In genomic region chr2:164599954-164600589, GRCh38 we compare ENCODE assay signal across 9 cellular contexts. TPM values are rescaled to one million over a fixed set of nuclear protein-coding genes. Genes with fewer than 3 reads are reported as not detected.
DNase-seq lines count a peak whose midpoint lies in the region; ATAC-seq and TF ChIP-seq lines count a peak whose summit lies in the region.
"Had no signal": no experiment of that assay in that cellular context is flagged by ENCODE, and none has a peak within 500 bp of the region (broad histone marks: within the 10 kb centered on the region; RNA-seq: fewer than 3 reads in every experiment).

No MANE protein-coding gene starts in this region.

- DNase-seq in NCI-H2081 treated with DMSO at 0.1 percent for 48 hours (lab: John Stamatoyannopoulos, UW) (peak; percentile 17), WTC11 (ENCODE audit: low spot score) (peak; percentile 26), left ventricle myocardium inferior (no peak), testis (peak; percentile 82)
- DNase-seq in activated naive CD4-positive, alpha-beta T cell (lab: John Stamatoyannopoulos, UW), result no peak

- no peak for TF ChIP-seq POLR2A in testis (IDR thresholded peaks at IDR 0.05)

- H3K27me3 Mint-ChIP-seq in WTC11 (ENCODE audit: low read depth), result no peaks in the 10 kb centered on the region

- no peak overlapping the region for H3K4me3 ChIP-seq in left ventricle myocardium inferior
- no peak overlapping the region for H3K4me3 ChIP-seq in testis

- ATAC-seq in GM19023 (IDR thresholded peaks at IDR 0.05; ENCODE audit: unreplicated experiment) (peak; percentile 98), HG03095 (IDR thresholded peaks at IDR 0.05; ENCODE audit: unreplicated experiment) (peak; percentile 99), WTC11 (peak; percentile 96)

- H3K27ac ChIP-seq in C4-2B, result no peak overlapping the region
- H3K27ac ChIP-seq in left ventricle myocardium inferior (replicated peaks), result peak overlapping the region; percentile 7
- no peak overlapping the region for H3K27ac ChIP-seq in testis

- CTCF ChIA-PET in WTC11 (lab: Charles Lee), result interaction anchor here (0.6 to 1.8 kb wide), 13 partner anchors 10 to 694 kb away, joined by 3 to 17 read pairs (median 5); partner anchors contain the start of gene GRB14

- H3K27me3 ChIP-seq in left ventricle myocardium inferior (ENCODE audit: low read depth), result no peaks in the 10 kb centered on the region
- H3K27me3 ChIP-seq in testis, result no peaks in the 10 kb centered on the region

- 0 out of 2 replicates have a peak, but pooled peaks cover 4% of the 10 kb centered on the region for H3K4me1 Mint-ChIP-seq in WTC11

- H3K4me1 ChIP-seq in left ventricle myocardium inferior, result peaks cover 42% of the 10 kb centered on the region
- peaks cover 21% of the 10 kb centered on the region for H3K4me1 ChIP-seq in testis

- intact Hi-C loops in left ventricle myocardium inferior (cut with micrococcal nuclease), result no loop called here
- intact Hi-C loops in testis (cut with DNase I; ENCODE audit: low total_unique reads), result no loop called here

- no peak overlapping the region for H3K27ac Mint-ChIP-seq in WTC11
- H3K27ac Mint-ChIP-seq: T-helper 1 cell treated with Interleukin-12 subunit alpha and Interleukin-12 subunit beta and Interleukin-4 antibody, amounts not matched to agents 30 μg/mL and 1 μg/mL, for 36 hours had no signal

- H3K9me3 ChIP-seq in left ventricle myocardium inferior (replicated peaks), result no peaks in the 10 kb centered on the region
- no peaks in the 10 kb centered on the region for H3K9me3 ChIP-seq in testis

- 65 to 68% methylated on average over 3 of the region's 3 CpGs for WGBS in testis, 2 donors

- no peaks in the 10 kb centered on the region for H3K9me3 Mint-ChIP-seq in WTC11
- H3K9me3 Mint-ChIP-seq: T-helper 1 cell treated with Interleukin-12 subunit alpha and Interleukin-12 subunit beta and Interleukin-4 antibody, amounts not matched to agents 30 μg/mL and 1 μg/mL, for 36 hours had no signal

- H3K4me3 Mint-ChIP-seq in WTC11, result no peak overlapping the region
- H3K4me3 Mint-ChIP-seq: T-helper 1 cell treated with Interleukin-12 subunit alpha and Interleukin-12 subunit beta and Interleukin-4 antibody, amounts not matched to agents 30 μg/mL and 1 μg/mL, for 36 hours had no signal

- H3K36me3 ChIP-seq in left ventricle myocardium inferior, result no peaks in the 10 kb centered on the region
- no peaks in the 10 kb centered on the region for H3K36me3 ChIP-seq in testis (ENCODE audit: low read depth, missing control alignments)

- POLR2A ChIA-PET in WTC11 (lab: Charles Lee), result no interaction called here

- no peaks in the 10 kb centered on the region for H3K36me3 Mint-ChIP-seq in WTC11

- TF ChIP-seq CTCF in C4-2B (conservative IDR thresholded peaks at IDR 0.05), result peak; percentile 90
- TF ChIP-seq CTCF in WTC11 (IDR thresholded peaks at IDR 0.05), result peak; percentile 39; the same call in 1 of the 2 replicates
- peak; percentile 77 for TF ChIP-seq CTCF in left ventricle myocardium inferior (IDR thresholded peaks at IDR 0.05; ENCODE audit: borderline replicate concordance)
- TF ChIP-seq CTCF in testis (IDR thresholded peaks at IDR 0.05), result peak; percentile 60 to 86 (median 75)

TF ChIP-seq in WTC11, 78 proteins besides CTCF, POLR2A, EP300 and RAD21:
- TF ChIP-seq ZNF512 (CRISPR knock-in tag; IDR thresholded peaks at IDR 0.05; ENCODE audit: borderline replicate concordance), result no peak
- TF ChIP-seq GTF2I (CRISPR knock-in tag; conservative IDR thresholded peaks at IDR 0.05), result no peak
- no peak for TF ChIP-seq E2F5 (CRISPR knock-in tag; IDR thresholded peaks at IDR 0.05)
- no peak for TF ChIP-seq NR2C2 (CRISPR knock-in tag; IDR thresholded peaks at IDR 0.05)
- TF ChIP-seq ERG (CRISPR knock-in tag; IDR thresholded peaks at IDR 0.05), result no peak
- TF ChIP-seq ZMAT4 (CRISPR knock-in tag; IDR thresholded peaks at IDR 0.05), result no peak
- no peak for TF ChIP-seq IRF1 (CRISPR knock-in tag; IDR thresholded peaks at IDR 0.05)
- TF ChIP-seq SMAD3 (CRISPR knock-in tag; IDR thresholded peaks at IDR 0.05; ENCODE audit: borderline replicate concordance), result no peak
- TF ChIP-seq USF2 (CRISPR knock-in tag; IDR thresholded peaks at IDR 0.05), result no peak
- no peak for TF ChIP-seq SOX15 (CRISPR knock-in tag; IDR thresholded peaks at IDR 0.05)
- TF ChIP-seq NFATC4 (CRISPR knock-in tag; IDR thresholded peaks at IDR 0.05), result no peak
- no peak for TF ChIP-seq NR1H2 (CRISPR knock-in tag; IDR thresholded peaks at IDR 0.05)
- no peak for TF ChIP-seq NR3C1 (CRISPR knock-in tag; conservative IDR thresholded peaks at IDR 0.05; ENCODE audit: low read depth)

RNA-seq across cellular contexts. Expression of gene GRB14, which starts 21.2 kb away (rescaled TPM):
- total RNA-seq in WTC11 (2021) (14.9 to 17.2 TPM (median 17.2 TPM) in 3 replicates), left ventricle myocardium inferior (39.3 TPM), testis (10 to 100 TPM; 59.0 to 67.3 TPM)
- 30.6 TPM for polyA plus RNA-seq in testis (ENCODE audit: insufficient read depth, low read depth, low replicate concordance)

Comparison
In these comparisons a context has a peak if more than half of its experiments do, and no peak if none do; other contexts are left out.
1. CTCF ChIP-seq: peak in every context shown above with its lines; median percentile 90 in C4-2B; 77 in left ventricle myocardium inferior; 75 in testis; 39 in WTC11.
2. DNase-seq: peak in NCI-H2081 treated with DMSO at 0.1 percent for 48 hours (single experiment), WTC11 (single experiment) and testis (single experiment); none in left ventricle myocardium inferior (single experiment) and activated naive CD4-positive, alpha-beta T cell (0 of 4).
3. Peak in every context shown above with its lines, with median percentiles within 50 percentile points of each other: ATAC-seq.